15 cellular contexts compared by ENCODE assay signal in the genomic region with DNA sequence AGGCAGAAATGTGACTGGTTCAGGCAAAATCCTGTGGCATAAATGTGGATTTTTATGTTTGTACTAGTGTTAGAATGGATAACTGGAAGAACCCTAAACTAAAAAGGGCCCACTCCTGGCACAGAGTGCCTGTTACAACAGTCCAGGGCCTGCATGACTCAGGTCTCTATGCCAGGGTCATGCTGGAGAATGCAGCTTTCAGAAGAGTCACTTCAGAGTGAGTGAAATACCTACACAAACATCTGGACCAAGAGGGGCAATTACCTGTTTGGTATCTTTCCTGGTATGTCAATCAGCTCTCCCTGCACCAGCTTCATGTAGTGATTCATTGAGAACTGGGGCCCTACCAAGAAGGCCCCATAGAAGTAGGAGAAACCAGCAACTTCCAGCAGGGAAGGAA. TPM values are rescaled to one million over a fixed set of nuclear protein-coding genes. Genes with fewer than 3 reads are reported as not detected.
"Had no signal": no experiment of that assay in that cellular context is flagged by ENCODE, and none has a peak within 500 bp of the region (broad histone marks: within the 10 kb centered on the region; RNA-seq: fewer than 3 reads in every experiment).

No MANE protein-coding gene starts in this region.

- H3K27me3 Mint-ChIP-seq: activated CD4-positive, alpha-beta memory T cell treated with anti-CD3 and anti-CD28 coated beads for 36 hours; effector memory CD8-positive, alpha-beta T cell; T-cell had no signal

- H3K27ac Mint-ChIP-seq: activated CD4-positive, alpha-beta memory T cell treated with anti-CD3 and anti-CD28 coated beads for 36 hours; T-cell had no signal

- H3K4me1 Mint-ChIP-seq: T-cell had no signal

- H3K27me3 ChIP-seq: tibial artery had no signal

- DNase-seq: activated CD4-positive, alpha-beta memory T cell treated with anti-CD3 and anti-CD28 coated beads for 36 hours; central memory CD4-positive, alpha-beta T cell; cortex of kidney; effector memory CD8-positive, alpha-beta T cell; erythroblast; hypothalamus; left cardiac atrium; mesendoderm; T-cell; T1000; tibial artery had no signal

- H3K9me3 Mint-ChIP-seq: activated CD4-positive, alpha-beta memory T cell treated with anti-CD3 and anti-CD28 coated beads for 36 hours; effector memory CD8-positive, alpha-beta T cell; T-cell had no signal

- H3K27ac ChIP-seq: tibial artery, VCaP had no signal

- ATAC-seq: effector memory CD8-positive, alpha-beta T cell; left cardiac atrium; T-cell had no signal

- H3K4me3 ChIP-seq: tibial artery had no signal

- H3K4me1 ChIP-seq: tibial artery had no signal

- H3K4me3 Mint-ChIP-seq: activated CD4-positive, alpha-beta memory T cell treated with anti-CD3 and anti-CD28 coated beads for 36 hours; effector memory CD8-positive, alpha-beta T cell; T-cell had no signal

- H3K9me3 ChIP-seq: tibial artery had no signal

RNA-seq across cellular contexts. Expression of a gene that starts 29.6 kb away (rescaled TPM):
- total RNA-seq: SK-MEL-5 had no signal

RNA-seq across cellular contexts. Expression of a gene that starts 37.1 kb away (rescaled TPM):
- total RNA-seq: activated CD4-positive, alpha-beta memory T cell treated with anti-CD3 and anti-CD28 coated beads for 36 hours; glomerular endothelial cell; left cardiac atrium; osteoblast; SK-MEL-5; T-cell had no signal
